In the genomic region with DNA sequence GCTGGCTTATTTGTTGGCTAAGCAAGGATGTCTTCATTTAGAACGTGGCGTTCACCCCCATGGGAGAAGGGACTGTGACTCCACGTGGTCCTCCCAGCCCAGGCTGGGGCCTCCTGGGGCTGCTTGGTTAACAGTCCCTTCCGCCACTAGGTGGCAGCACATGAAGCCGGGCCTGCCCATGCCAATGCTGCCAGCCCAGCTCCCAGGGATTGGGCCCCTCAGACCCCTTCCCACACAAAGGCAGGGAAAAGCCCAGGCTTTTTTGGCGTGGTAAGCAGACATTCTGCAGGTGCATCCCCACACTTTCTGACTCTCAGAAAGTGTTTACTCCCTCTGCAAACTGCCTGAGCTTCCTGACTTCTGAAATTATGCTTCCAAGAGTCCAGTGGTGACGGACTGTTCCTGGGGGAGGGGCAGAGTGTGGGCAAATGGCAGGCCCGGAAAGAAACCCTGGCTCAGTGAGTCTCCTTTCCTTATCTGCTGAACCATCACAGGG, we compare ENCODE assay signal across 8 cellular contexts. TPM values are rescaled to one million over a fixed set of nuclear protein-coding genes. Genes with fewer than 3 reads are reported as not detected.
A peak's percentile ranks its signal among the peaks of the same experiment; 100 is the strongest.
DNase-seq lines count a peak whose midpoint lies in the region; ATAC-seq and TF ChIP-seq lines count a peak whose summit lies in the region.

No MANE protein-coding gene starts in this region.

- peaks cover 4% of the 10 kb centered on the region for H3K27me3 Mint-ChIP-seq in dendritic cell treated with granulocyte-macrophage colony-stimulating factor and Interleukin-4, amounts not matched to agents 40 ng/mL and 50 ng/mL, for 4 days

- H3K4me3 Mint-ChIP-seq in dendritic cell treated with granulocyte-macrophage colony-stimulating factor and Interleukin-4, amounts not matched to agents 40 ng/mL and 50 ng/mL, for 4 days: peak overlapping the region; percentile 17

- H3K4me1 ChIP-seq in lower lobe of right lung: peaks cover 52% of the 10 kb centered on the region

- no peaks in the 10 kb centered on the region for H3K9me3 Mint-ChIP-seq in dendritic cell treated with granulocyte-macrophage colony-stimulating factor and Interleukin-4, amounts not matched to agents 40 ng/mL and 50 ng/mL, for 4 days

- intact Hi-C loops in dendritic cell treated with granulocyte-macrophage colony-stimulating factor and Interleukin-4, amounts not matched to agents 40 ng/mL and 50 ng/mL, for 4 days (cut with micrococcal nuclease): no loop called here
- intact Hi-C loops in lower lobe of right lung (cut with DNase I): no loop called here

- H3K4me1 Mint-ChIP-seq in dendritic cell treated with granulocyte-macrophage colony-stimulating factor and Interleukin-4, amounts not matched to agents 40 ng/mL and 50 ng/mL, for 4 days (ENCODE audit: low read depth): peaks cover 65% of the 10 kb centered on the region

- H3K27ac ChIP-seq in lower lobe of right lung: no peak overlapping the region

- H3K27me3 ChIP-seq in lower lobe of right lung (ENCODE audit: low read depth): no peaks in the 10 kb centered on the region

- H3K36me3 Mint-ChIP-seq in dendritic cell treated with granulocyte-macrophage colony-stimulating factor and Interleukin-4, amounts not matched to agents 40 ng/mL and 50 ng/mL, for 4 days (ENCODE audit: low read depth): peaks cover 87% of the 10 kb centered on the region

- no peak overlapping the region for H3K27ac Mint-ChIP-seq in dendritic cell treated with granulocyte-macrophage colony-stimulating factor and Interleukin-4, amounts not matched to agents 40 ng/mL and 50 ng/mL, for 4 days

- ATAC-seq in lower lobe of right lung (peak; percentile 44 to 54), HG03342 (IDR thresholded peaks at IDR 0.05; ENCODE audit: unreplicated experiment) (no peak)

- DNase-seq in SHP77 (lab: John Stamatoyannopoulos, UW) (peak; percentile 55 to 71), SHP77 treated with DMSO at 0.1 percent for 48 hours (lab: John Stamatoyannopoulos, UW) (no peak), NCI-H345 treated with DMSO at 0.1 percent for 48 hours (lab: John Stamatoyannopoulos, UW; ENCODE audit: unreplicated experiment) (peak; percentile 5), lower lobe of right lung (peak; percentile 88)
- peak; percentile 73 to 83 for DNase-seq in activated CD4-positive, alpha-beta T cell treated with anti-CD3 and anti-CD28 coated beads, Interleukin-2, amount 50 U/mL, for 24 hours (ENCODE audit: low read depth in 1 of 2, low spot score in 1 of 2)
- peak; percentile 69 for DNase-seq in stimulated activated CD8-positive, alpha-beta memory T cell treated with anti-CD3 and anti-CD28 coated beads, Interleukin-12 subunit alpha, Interleukin-12 subunit beta, amount 100 ng/mL, for 4 hours (ENCODE audit: low read depth)

- no peak overlapping the region for H3K4me3 ChIP-seq in lower lobe of right lung

- peak; percentile 97 for TF ChIP-seq CTCF in lower lobe of right lung (IDR thresholded peaks at IDR 0.05)

- H3K9me3 ChIP-seq in lower lobe of right lung: no peaks in the 10 kb centered on the region

- peaks cover 46% of the 10 kb centered on the region for H3K36me3 ChIP-seq in lower lobe of right lung

RNA-seq across cellular contexts. Expression of a gene that starts 3.1 kb away (rescaled TPM):
- total RNA-seq in lower lobe of right lung: 54.7 TPM

RNA-seq across cellular contexts. Expression of a gene that starts 25.1 kb away (rescaled TPM):
- 5.1 TPM for total RNA-seq in lower lobe of right lung
